ENCODE assay signal across 26 cellular contexts in genomic region chr2:171858397-171858958, GRCh38. TPM values are rescaled to one million over a fixed set of nuclear protein-coding genes. Genes with fewer than 3 reads are reported as not detected.
DNase-seq lines count a peak whose midpoint lies in the region; ATAC-seq and TF ChIP-seq lines count a peak whose summit lies in the region.
"Had no signal": no experiment of that assay in that cellular context is flagged by ENCODE, and none has a peak within 500 bp of the region (broad histone marks: within the 10 kb centered on the region; RNA-seq: fewer than 3 reads in every experiment).

No MANE protein-coding gene starts in this region.

- H3K27me3 ChIP-seq in adipocyte (replicated peaks; ENCODE audit: control insufficient read depth, insufficient read depth, low read length), result no peaks in the 10 kb centered on the region
- H3K27me3 ChIP-seq: BLaER1 treated with 17β-estradiol and CSF1 and Interleukin-3, amounts not matched to agents 10 nM and 100 nM; esophagus muscularis mucosa; Peyer's patch had no signal

- H3K9me3 ChIP-seq in adipocyte (ENCODE audit: control insufficient read depth, low read length), result no peaks in the 10 kb centered on the region
- H3K9me3 ChIP-seq: BLaER1 treated with 17β-estradiol and CSF1 and Interleukin-3, amounts not matched to agents 10 nM and 100 nM; esophagus muscularis mucosa; HAP-1; lower lobe of right lung; Peyer's patch had no signal

- peak; percentile 54 for ATAC-seq in omental fat pad (ENCODE audit: low FRiP score)
- ATAC-seq in GM18909 (IDR thresholded peaks at IDR 0.05; ENCODE audit: poor library complexity, unreplicated experiment), result no peak
- ATAC-seq in HG03280 (IDR thresholded peaks at IDR 0.05; ENCODE audit: unreplicated experiment), result no peak
- ATAC-seq: GM12878; lower lobe of right lung; stimulated activated memory B cell treated with anti-CD40 and anti-IgM and Interleukin-4, amounts not matched to agents 10 μg/mL and 1 μg/mL and 100 μg/mL, for 72 hours had no signal

- H3K4me1 ChIP-seq in adipocyte (ENCODE audit: control insufficient read depth, insufficient read depth, low read length), result peaks cover 36% of the 10 kb centered on the region
- H3K4me1 ChIP-seq: BLaER1 treated with 17β-estradiol and CSF1 and Interleukin-3, amounts not matched to agents 10 nM and 100 nM; HAP-1; lower lobe of right lung; Peyer's patch had no signal

- TF ChIP-seq CTCF in fibroblast of mammary gland (conservative IDR thresholded peaks at IDR 0.05; ENCODE audit: control insufficient read depth, insufficient read depth, low read depth, low read length) (no peak), omental fat pad (IDR thresholded peaks at IDR 0.05) (no peak)

- H3K36me3 ChIP-seq in adipocyte (ENCODE audit: control insufficient read depth, insufficient read depth, low read length, severe bottlenecking), result no peaks in the 10 kb centered on the region
- H3K36me3 ChIP-seq: lower lobe of right lung, Peyer's patch had no signal

- DNase-seq in EH (ENCODE audit: low read depth), result peak; percentile 50
- DNase-seq in adipocyte (ENCODE audit: low read depth), result peak; percentile 61
- peak; percentile 38 for DNase-seq in fibroblast of mammary gland (ENCODE audit: low read depth)
- DNase-seq in omental fat pad (ENCODE audit: low spot score), result no peak
- no peak for DNase-seq in HUDEP-2 (lab: John Stamatoyannopoulos, UW; ENCODE audit: unreplicated experiment in 76 of 76)
- no peak for DNase-seq in NK-92 treated with Interleukin-12 subunit alpha and Interleukin-12 subunit beta, amount 100 ng/mL, for 24 hours (lab: John Stamatoyannopoulos, UW)
- DNase-seq: activated CD4-positive, alpha-beta T cell treated with anti-CD3 and anti-CD28 coated beads for 48 hours; activated effector memory CD4-positive, alpha-beta T cell treated with Interleukin-2 at 50 U/mL for 16 hours; aorta; central memory CD4-positive, alpha-beta T cell; lower lobe of right lung; midbrain; naive B cell; NCI-H146; NCI-H2107; NCI-H748 treated with DMSO at 0.1 percent for 48 hours; Peyer's patch; SIG-M5; substantia nigra had no signal

- peak overlapping the region; percentile 37 for H3K4me3 ChIP-seq in adipocyte (ENCODE audit: low read length)
- H3K4me3 ChIP-seq in fibroblast of mammary gland (ENCODE audit: control insufficient read depth, low read depth, low read length), result no peak overlapping the region
- H3K4me3 ChIP-seq: BLaER1 treated with 17β-estradiol and CSF1 and Interleukin-3, amounts not matched to agents 10 nM and 100 nM; esophagus muscularis mucosa; GM12878; HAP-1; lower lobe of right lung; Peyer's patch had no signal

- no peak overlapping the region for H3K9ac ChIP-seq in adipocyte (ENCODE audit: low read length)
- H3K9ac ChIP-seq: BLaER1 treated with 17β-estradiol and CSF1 and Interleukin-3, amounts not matched to agents 10 nM and 100 nM had no signal

RNA-seq across cellular contexts. Expression of gene SLC25A12, which starts 35.6 kb away (rescaled TPM):
- 10 to 100 TPM in 3 of 4 donors, 1 to 10 TPM in 1; 9.1 to 27.3 (median 17.8) TPM for total RNA-seq in omental fat pad

Comparison
In these comparisons a context has a peak if more than half of its experiments do, and no peak if none do; other contexts are left out.
1. DNase-seq: peak in EH (single experiment), adipocyte (single experiment) and fibroblast of mammary gland (single experiment); none in omental fat pad (single experiment), HUDEP-2 (0 of 76) and NK-92 treated with Interleukin-12 subunit alpha and Interleukin-12 subunit beta, amount 100 ng/mL, for 24 hours (single experiment).